Comparison of ENCODE assay signal across 8 cellular contexts in genomic region chr7:101251871-101252659, GRCh38. TPM values are rescaled to one million over a fixed set of nuclear protein-coding genes. Genes with fewer than 3 reads are reported as not detected.
A peak's percentile ranks its signal among the peaks of the same experiment; 100 is the strongest.
DNase-seq lines count a peak whose midpoint lies in the region; ATAC-seq and TF ChIP-seq lines count a peak whose summit lies in the region.

No MANE protein-coding gene starts in this region.

- no peaks in the 10 kb centered on the region for H3K9me3 ChIP-seq in heart right ventricle

- TF ChIP-seq CTCF in heart right ventricle (IDR thresholded peaks at IDR 0.05) (no peak), type B pancreatic cell (conservative IDR thresholded peaks at IDR 0.05) (no peak)

- H3K27ac ChIP-seq in heart right ventricle = peak overlapping the region in 9 of 10 donors; percentile 47 to 86 (median 67)

- no peaks in the 10 kb centered on the region for H3K9me3 Mint-ChIP-seq in type B pancreatic cell

- 0% methylated on average over 55 of the region's 55 CpGs for WGBS in heart right ventricle, 2 donors

- H3K36me3 ChIP-seq in heart right ventricle = peaks cover 0 to 33% (median 0%) of the 10 kb centered on the region in 9 donors

- H3K4me1 ChIP-seq in heart right ventricle = peaks cover 7 to 24% (median 20%) of the 10 kb centered on the region in 9 donors

- H3K4me3 ChIP-seq in heart right ventricle = peak overlapping the region; percentile 60 to 98 (median 80)

- H3K36me3 Mint-ChIP-seq in type B pancreatic cell = peaks cover 11% of the 10 kb centered on the region

- intact Hi-C loops in heart right ventricle (cut with DNase I) = no loop called here

- H3K4me3 Mint-ChIP-seq in type B pancreatic cell = peak overlapping the region; percentile 99

- ATAC-seq in HG02884 (IDR thresholded peaks at IDR 0.05; ENCODE audit: unreplicated experiment) (peak; percentile 95), heart right ventricle (peak; percentile 100)

- DNase-seq in NCI-H146 treated with DMSO at 0.1 percent for 48 hours (lab: John Stamatoyannopoulos, UW; ENCODE audit: unreplicated experiment) (peak; percentile 93), T-helper 1 cell (peak; percentile 96 to 99 (median 98)), amniotic stem cell (lab: John Stamatoyannopoulos, UW) (peak; percentile 98), heart right ventricle (peak; percentile 99), pons (ENCODE audit: low spot score) (peak; percentile 96), type B pancreatic cell (ENCODE audit: extremely low spot score, unreplicated experiment) (peak; percentile 97)

- TF ChIP-seq POLR2A in GM15510 (IDR thresholded peaks at IDR 0.05; ENCODE audit: borderline replicate concordance, extremely low read depth, insufficient read length) = peak; percentile 67

- H3K27me3 Mint-ChIP-seq in type B pancreatic cell = peaks cover 4% of the 10 kb centered on the region

- H3K27ac Mint-ChIP-seq in type B pancreatic cell = peak overlapping the region; percentile 97

- peaks cover 10% of the 10 kb centered on the region for H3K4me1 Mint-ChIP-seq in type B pancreatic cell (ENCODE audit: unreplicated experiment)

- no peaks in the 10 kb centered on the region for H3K27me3 ChIP-seq in heart right ventricle

RNA-seq across cellular contexts. Expression of gene FIS1, which starts 7.2 kb away (rescaled TPM):
- 100 to 1,000 TPM; 251 to 350 (median 292) TPM for total RNA-seq in heart right ventricle
- polyA plus RNA-seq in heart right ventricle = 100 to 1,000 TPM; 147 to 439 TPM
- total RNA-seq in type B pancreatic cell (ENCODE audit: low replicate concordance) = 110 and 114 TPM in 2 replicates

RNA-seq across cellular contexts. Expression of gene CLDN15, which starts 14.5 kb away (rescaled TPM):
- total RNA-seq in heart right ventricle (1 to 10 TPM; 1.2 to 3.3 (median 1.7) TPM), type B pancreatic cell (ENCODE audit: low replicate concordance) (9.5 and 16.3 TPM in 2 replicates)
- 1 to 10 TPM; 3.8 to 5.4 TPM for polyA plus RNA-seq in heart right ventricle

RNA-seq across cellular contexts. Expression of gene ZNHIT1, which starts 34.1 kb away (rescaled TPM):
- total RNA-seq in heart right ventricle (10 to 100 TPM; 45.4 to 59.3 (median 49.8) TPM), type B pancreatic cell (ENCODE audit: low replicate concordance) (61.1 and 68.7 TPM in 2 replicates)
- polyA plus RNA-seq in heart right ventricle = 100 to 1,000 TPM in 1 of 2 donors, 10 to 100 TPM in 1; 99.2 to 194 TPM

RNA-seq across cellular contexts. Expression of gene PLOD3, which starts 34.7 kb away (rescaled TPM):
- total RNA-seq in heart right ventricle = 10 to 100 TPM; 27.1 to 56.4 (median 36.0) TPM
- polyA plus RNA-seq in heart right ventricle = 10 to 100 TPM; 35.4 to 61.2 TPM
- total RNA-seq in type B pancreatic cell (ENCODE audit: low replicate concordance) = 37.5 and 65.7 TPM in 2 replicates

RNA-seq across cellular contexts. Expression of gene MOGAT3, which starts 51.2 kb away (rescaled TPM):
- total RNA-seq in heart right ventricle = not detected
- polyA plus RNA-seq in heart right ventricle = not detected
- total RNA-seq in type B pancreatic cell (ENCODE audit: low replicate concordance) = 0.94 and 1.1 TPM in 2 replicates

Comparison
In these comparisons a context has a peak if more than half of its experiments do, and no peak if none do; other contexts are left out.
1. Peak in every context shown above with its lines: DNase-seq, ATAC-seq, H3K4me3 ChIP-seq and H3K27ac ChIP-seq.